8 cellular contexts compared by ENCODE assay signal in the genomic region with DNA sequence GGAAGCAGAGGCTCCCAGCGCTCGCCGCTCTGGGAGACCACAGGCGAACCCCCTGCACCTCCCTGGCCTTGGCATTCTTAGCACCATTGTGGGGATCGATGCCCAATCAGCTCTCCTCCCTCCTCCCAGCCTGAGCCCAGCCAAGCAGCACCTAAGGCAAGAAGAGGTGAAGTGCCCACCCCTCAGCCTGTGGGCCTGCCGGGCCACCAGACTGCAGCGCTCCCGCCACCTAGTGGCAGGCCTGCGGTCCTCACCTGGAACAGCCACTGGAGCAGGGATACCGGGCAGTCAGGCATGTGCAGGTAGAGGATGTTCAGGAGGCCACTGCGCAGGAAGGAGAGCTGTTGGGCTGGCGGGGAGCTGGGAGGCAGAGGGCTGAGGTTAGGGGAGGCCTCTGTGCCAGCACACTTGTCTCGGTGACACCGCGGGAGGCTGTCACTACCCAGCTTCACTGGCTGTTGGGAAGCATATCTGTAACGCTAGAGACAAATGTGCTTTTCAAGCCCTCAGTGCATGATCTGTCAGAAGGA. TPM values are rescaled to one million over a fixed set of nuclear protein-coding genes. Genes with fewer than 3 reads are reported as not detected.
A peak's percentile ranks its signal among the peaks of the same experiment; 100 is the strongest.
DNase-seq lines count a peak whose midpoint lies in the region; ATAC-seq and TF ChIP-seq lines count a peak whose summit lies in the region.

No MANE protein-coding gene starts in this region.

- no peaks in the 10 kb centered on the region for H3K9me2 ChIP-seq in Karpas-422 (replicated peaks; ENCODE audit: insufficient read depth, low read length)

- TF ChIP-seq CTCF in GM12801 (IDR thresholded peaks at IDR 0.05; ENCODE audit: extremely low read depth, insufficient read length) (peak; percentile 10), fibroblast of the aortic adventitia (IDR thresholded peaks at IDR 0.05; ENCODE audit: insufficient read depth, low read length) (peak; percentile 83), neural progenitor cell (IDR thresholded peaks at IDR 0.05) (peak; percentile 98)

- peak overlapping the region; percentile 42 for H3K27ac Mint-ChIP-seq in neural progenitor cell

- H2AFZ ChIP-seq in Karpas-422 (ENCODE audit: low read length) (no peak overlapping the region), neural progenitor cell (replicated peaks) (no peak overlapping the region)

- H3K79me2 ChIP-seq in Karpas-422 (ENCODE audit: low read length) = no peaks in the 10 kb centered on the region
- H3K79me2 ChIP-seq in neural progenitor cell (ENCODE audit: low read depth) = no peaks in the 10 kb centered on the region

- H4K20me1 ChIP-seq in Karpas-422 (ENCODE audit: insufficient read depth, low read depth, low read length) (no peaks in the 10 kb centered on the region), neural progenitor cell (ENCODE audit: low read depth) (no peaks in the 10 kb centered on the region)

- H3K4me2 ChIP-seq in Karpas-422 (ENCODE audit: low read depth, low read length, poor library complexity, severe bottlenecking) = no peak overlapping the region
- no peak overlapping the region for H3K4me2 ChIP-seq in neural progenitor cell

- H3K4me1 ChIP-seq in Karpas-422 (ENCODE audit: low read length) = no peaks in the 10 kb centered on the region
- H3K4me1 ChIP-seq in neural progenitor cell = no peaks in the 10 kb centered on the region
- H3K4me1 ChIP-seq in stomach smooth muscle (ENCODE audit: control insufficient read depth, insufficient read depth, low read length) = peaks cover 53% of the 10 kb centered on the region

- H3K4me3 ChIP-seq in Karpas-422 (ENCODE audit: low read length) = no peak overlapping the region
- no peak overlapping the region for H3K4me3 ChIP-seq in fibroblast of the aortic adventitia (ENCODE audit: low read depth, low read length)
- no peak overlapping the region for H3K4me3 ChIP-seq in neural progenitor cell
- H3K4me3 ChIP-seq in stomach smooth muscle (ENCODE audit: low read length in 2 of 2) = peak overlapping the region; percentile 32 to 40

- H3K4me1 Mint-ChIP-seq in neural progenitor cell = peaks cover 21% of the 10 kb centered on the region

- H3K36me3 Mint-ChIP-seq in neural progenitor cell = no peaks in the 10 kb centered on the region

- ATAC-seq in GM18519 (IDR thresholded peaks at IDR 0.05; ENCODE audit: low FRiP score, unreplicated experiment) = no peak

- H3K9me3 ChIP-seq in Karpas-422 (ENCODE audit: low read length) (no peaks in the 10 kb centered on the region), neural progenitor cell (ENCODE audit: low read depth) (no peaks in the 10 kb centered on the region), stomach smooth muscle (ENCODE audit: control insufficient read depth in 2 of 2, low read length in 2 of 2) (no peaks in the 10 kb centered on the region)

- DNase-seq in Karpas-422 = peak; percentile 87
- DNase-seq in RKO (ENCODE audit: low spot score) = peak; percentile 25
- peak; percentile 63 to 64 for DNase-seq in activated T-helper 1 cell treated with anti-CD3 and anti-CD28 coated beads, Interleukin-2, amount 50 U/mL, for 16 hours (ENCODE audit: low read depth in 1 of 2, low spot score in 1 of 2)
- peak; percentile 38 for DNase-seq in fibroblast of the aortic adventitia (ENCODE audit: low read depth)
- peak; percentile 91 for DNase-seq in neural progenitor cell (ENCODE audit: low spot score)

- H3K36me3 ChIP-seq in Karpas-422 (ENCODE audit: insufficient read depth, low read length) (no peaks in the 10 kb centered on the region), neural progenitor cell (no peaks in the 10 kb centered on the region), stomach smooth muscle (ENCODE audit: control insufficient read depth in 2 of 2, insufficient read depth in 2 of 2, low read length in 2 of 2) (no peaks in the 10 kb centered on the region)

- H3K9ac ChIP-seq in Karpas-422 (ENCODE audit: low read length) (no peak overlapping the region), neural progenitor cell (no peak overlapping the region), stomach smooth muscle (ENCODE audit: low read length in 2 of 2) (peak overlapping the region in 1 of 2 donors; percentile 31)

- no peaks in the 10 kb centered on the region for H3K9me3 Mint-ChIP-seq in neural progenitor cell

- H3K27me3 ChIP-seq in Karpas-422 (ENCODE audit: low read length) = no peaks in the 10 kb centered on the region
- H3K27me3 ChIP-seq in neural progenitor cell = no peaks in the 10 kb centered on the region
- no peaks in the 10 kb centered on the region for H3K27me3 ChIP-seq in stomach smooth muscle (ENCODE audit: control insufficient read depth in 1 of 2, insufficient read depth in 2 of 2, low read length in 2 of 2)

- H3K4me3 Mint-ChIP-seq in neural progenitor cell = peak overlapping the region; percentile 50

- H3K27ac ChIP-seq in Karpas-422 (ENCODE audit: low read length) (no peak overlapping the region), neural progenitor cell (no peak overlapping the region), stomach smooth muscle (ENCODE audit: low read length) (peak overlapping the region; percentile 55)

- no peaks in the 10 kb centered on the region for H3F3A ChIP-seq in neural progenitor cell (ENCODE audit: low read depth)

- H3K27me3 Mint-ChIP-seq in neural progenitor cell (ENCODE audit: insufficient read depth, low read depth) = peaks cover 10% of the 10 kb centered on the region

RNA-seq across cellular contexts. Expression of a gene that starts 35.2 kb away (rescaled TPM):
- total RNA-seq in Karpas-422 (2014; rRNA removed; shearing (Covaris generic); ENCODE audit: low replicate concordance) = not detected in 2 replicates
- total RNA-seq in fibroblast of the aortic adventitia (ENCODE audit: low replicate concordance) (not detected in 2 replicates), neural progenitor cell (ENCODE audit: low replicate concordance) (not detected in 2 replicates)

Comparison
In these comparisons a context has a peak if more than half of its experiments do, and no peak if none do; other contexts are left out.
1. CTCF ChIP-seq: peak in every context shown above with its lines; median percentile 98 in neural progenitor cell; 83 in fibroblast of the aortic adventitia; 10 in GM12801.
2. DNase-seq: peak in every context shown above with its lines; median percentile 91 in neural progenitor cell; 87 in Karpas-422; 64 in activated T-helper 1 cell treated with anti-CD3 and anti-CD28 coated beads, Interleukin-2, amount 50 U/mL, for 16 hours; 38 in fibroblast of the aortic adventitia; 25 in RKO.
3. H3K4me3 ChIP-seq: peak in stomach smooth muscle (2 of 2); none in Karpas-422 (single experiment), fibroblast of the aortic adventitia (single experiment) and neural progenitor cell (single experiment).